15 cellular contexts compared by ENCODE assay signal in the genomic region with DNA sequence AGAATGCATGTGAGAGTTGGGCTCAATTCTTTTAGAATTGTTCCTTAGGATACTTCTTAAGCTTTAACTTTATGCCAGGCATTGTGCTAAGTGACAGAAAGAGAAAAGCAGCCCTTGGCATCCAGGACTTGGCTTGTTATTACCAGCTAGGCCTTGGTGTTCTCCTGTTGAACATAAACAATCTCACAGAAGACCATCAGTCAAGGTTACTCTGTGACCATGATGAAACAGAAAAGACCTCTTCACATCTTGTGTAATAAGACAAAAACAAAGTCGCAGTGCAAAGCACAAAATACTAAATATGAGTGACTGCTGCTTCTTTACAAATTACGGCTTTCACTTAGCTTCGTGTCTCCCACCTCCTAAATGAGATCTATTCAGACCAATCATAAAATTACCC.
DNase-seq lines count a peak whose midpoint lies in the region; ATAC-seq, FAIRE-seq and TF ChIP-seq lines count a peak whose summit lies in the region.
"Had no signal": no experiment of that assay in that cellular context is flagged by ENCODE, and none has a peak within 500 bp of the region (broad histone marks: within the 10 kb centered on the region; RNA-seq: fewer than 3 reads in every experiment).

No MANE protein-coding gene starts in this region.

- H3K9ac ChIP-seq in mammary epithelial cell (ENCODE audit: insufficient read depth, low read length): no peak overlapping the region
- H3K9ac ChIP-seq: BLaER1, GM23248 had no signal

- H3K9me3 Mint-ChIP-seq in activated naive CD4-positive, alpha-beta T cell treated with anti-CD3 and anti-CD28 coated beads, Interleukin-2, amount 50 U/mL, for 24 hours: no peaks in the 10 kb centered on the region
- no peaks in the 10 kb centered on the region for H3K9me3 Mint-ChIP-seq in activated naive CD4-positive, alpha-beta T cell treated with anti-CD3 and anti-CD28 coated beads, Interleukin-2, amount 10 ng/mL, durations not matched to agents 7 days and 5 days
- H3K9me3 Mint-ChIP-seq in activated naive CD4-positive, alpha-beta T cell treated with anti-CD3 and anti-CD28 coated beads, Interleukin-2, amount 50 U/mL, for 72 hours: no peaks in the 10 kb centered on the region
- H3K9me3 Mint-ChIP-seq: CD8-positive, alpha-beta memory T cell had no signal

- H3K27me3 ChIP-seq in mammary epithelial cell (ENCODE audit: insufficient read depth, low read length): no peaks in the 10 kb centered on the region
- no peaks in the 10 kb centered on the region for H3K27me3 ChIP-seq in gastroesophageal sphincter
- H3K27me3 ChIP-seq: BLaER1 had no signal

- H3K4me3 Mint-ChIP-seq in activated naive CD4-positive, alpha-beta T cell treated with anti-CD3 and anti-CD28 coated beads, Interleukin-2, amount 50 U/mL, for 24 hours: no peak overlapping the region
- H3K4me3 Mint-ChIP-seq in activated naive CD4-positive, alpha-beta T cell treated with anti-CD3 and anti-CD28 coated beads, Interleukin-2, amount 10 ng/mL, durations not matched to agents 7 days and 5 days: no peak overlapping the region
- H3K4me3 Mint-ChIP-seq: CD8-positive, alpha-beta memory T cell had no signal

- H3K4me3 ChIP-seq in mammary epithelial cell (replicated peaks in 1 of 3; ENCODE audit: insufficient read depth in 1 of 3, low read depth in 2 of 3, low read length in 3 of 3): no peak overlapping the region
- H3K4me3 ChIP-seq in gastroesophageal sphincter: no peak overlapping the region
- H3K4me3 ChIP-seq: BLaER1, GM23248 had no signal

- TF ChIP-seq POLR2A in gastroesophageal sphincter (IDR thresholded peaks at IDR 0.05): no peak

- no peaks in the 10 kb centered on the region for H3K27me3 Mint-ChIP-seq in activated naive CD4-positive, alpha-beta T cell treated with anti-CD3 and anti-CD28 coated beads, Interleukin-2, amount 50 U/mL, for 24 hours
- no peaks in the 10 kb centered on the region for H3K27me3 Mint-ChIP-seq in activated naive CD4-positive, alpha-beta T cell treated with anti-CD3 and anti-CD28 coated beads, Interleukin-2, amount 10 ng/mL, durations not matched to agents 7 days and 5 days
- H3K27me3 Mint-ChIP-seq: CD8-positive, alpha-beta memory T cell had no signal

- H3K36me3 ChIP-seq in mammary epithelial cell (ENCODE audit: insufficient read depth, low read length) (peaks cover 2% of the 10 kb centered on the region), gastroesophageal sphincter (no peaks in the 10 kb centered on the region)
- H3K36me3 ChIP-seq: BLaER1 had no signal

- H3K9me3 ChIP-seq in mammary epithelial cell (replicated peaks; ENCODE audit: insufficient read depth, low read length): no peaks in the 10 kb centered on the region
- no peaks in the 10 kb centered on the region for H3K9me3 ChIP-seq in gastroesophageal sphincter
- H3K9me3 ChIP-seq: BLaER1 had no signal

- CTCF ChIA-PET in activated naive CD4-positive, alpha-beta T cell treated with anti-CD3 and anti-CD28 coated beads, Interleukin-2, amount 10 ng/mL, durations not matched to agents 7 days and 5 days (lab: Charles Lee): no interaction called here
- CTCF ChIA-PET in mammary epithelial cell (lab: Charles Lee; ENCODE audit: low non-redundant PET): no interaction called here

- no TSS peak for BruUV-seq in mammary epithelial cell (replicated peaks; lab: Mats Ljungman, UMichigan)

- H3K36me3 Mint-ChIP-seq in activated naive CD4-positive, alpha-beta T cell treated with anti-CD3 and anti-CD28 coated beads, Interleukin-2, amount 50 U/mL, for 24 hours: peaks cover 7% of the 10 kb centered on the region
- H3K36me3 Mint-ChIP-seq in activated naive CD4-positive, alpha-beta T cell treated with anti-CD3 and anti-CD28 coated beads, Interleukin-2, amount 10 ng/mL, durations not matched to agents 7 days and 5 days: peaks cover 1% of the 10 kb centered on the region
- no peaks in the 10 kb centered on the region for H3K36me3 Mint-ChIP-seq in activated naive CD4-positive, alpha-beta T cell treated with anti-CD3 and anti-CD28 coated beads, Interleukin-2, amount 50 U/mL, for 72 hours

- DNase-seq in activated naive CD4-positive, alpha-beta T cell treated with anti-CD3 and anti-CD28 coated beads, Interleukin-2, amount 10 ng/mL, durations not matched to agents 7 days and 5 days: no peak
- DNase-seq in mammary epithelial cell (no peak), D721Med (ENCODE audit: insufficient read length, low spot score) (no peak)
- DNase-seq in activated naive CD4-positive, alpha-beta T cell treated with anti-CD3 and anti-CD28 coated beads, Interleukin-2, amount 50 U/mL, for 72 hours (ENCODE audit: low spot score in 2 of 2): no peak
- DNase-seq: AML-193; CD8-positive, alpha-beta memory T cell; DMS 273 treated with DMSO at 0.1 percent for 48 hours; GM23248 had no signal

- 87% methylated on average over 3 of the region's 3 CpGs for whole genome bisulfite sequencing in mammary epithelial cell (ENCODE audit: low coverage, missing lambda C conversion rate)
- WGBS in gastroesophageal sphincter (ENCODE audit: low coverage in 1 of 2), 2 donors: 93% methylated on average over 3 of the region's 3 CpGs; no CpG with 5 or more reads in 1 of the 2 donors

- H3K27ac ChIP-seq in mammary epithelial cell (ENCODE audit: insufficient read depth, low read depth, low read length) (peak overlapping the region; percentile 42), gastroesophageal sphincter (peak overlapping the region in 2 of 4 donors; percentile 23 to 47)
- H3K27ac ChIP-seq: 22Rv1, BLaER1, GM23248 had no signal

- no peaks in the 10 kb centered on the region for H3K79me2 ChIP-seq in mammary epithelial cell (ENCODE audit: insufficient read depth, low read length)

- H3K4me1 ChIP-seq in mammary epithelial cell (ENCODE audit: insufficient read depth, low read length) (peaks cover 32% of the 10 kb centered on the region), gastroesophageal sphincter (peaks cover 0 to 25% (median 4%) of the 10 kb centered on the region in 3 donors)

- no peaks in the 10 kb centered on the region for H4K20me1 ChIP-seq in mammary epithelial cell (ENCODE audit: insufficient read depth, low read length)
- H4K20me1 ChIP-seq: BLaER1 had no signal

- no peak for FAIRE-seq in D721Med (lab: Jason Lieb, UNC)
- FAIRE-seq: H54, HTR-8/SVneo had no signal

- ATAC-seq in gastroesophageal sphincter: peak; percentile 82
- ATAC-seq in HG03571 (IDR thresholded peaks at IDR 0.05; ENCODE audit: unreplicated experiment): no peak
- no peak for ATAC-seq in activated naive CD4-positive, alpha-beta T cell treated with anti-CD3 and anti-CD28 coated beads, Interleukin-2, amount 50 U/mL, for 72 hours

- dilution Hi-C loops in mammary epithelial cell (cut with HindIII; ENCODE audit: low sequenced_read_pairs): no loop called here

- in situ Hi-C loops in mammary epithelial cell (cut with MboI; ENCODE audit: low sequenced_read_pairs in 2 of 2): no loop called here

- TF ChIP-seq EP300 in gastroesophageal sphincter (IDR thresholded peaks at IDR 0.05): no peak

- H3K27ac Mint-ChIP-seq in activated naive CD4-positive, alpha-beta T cell treated with anti-CD3 and anti-CD28 coated beads, Interleukin-2, amount 50 U/mL, for 24 hours: peak overlapping the region; percentile 24
- H3K27ac Mint-ChIP-seq in activated naive CD4-positive, alpha-beta T cell treated with anti-CD3 and anti-CD28 coated beads, Interleukin-2, amount 10 ng/mL, durations not matched to agents 7 days and 5 days: no peak overlapping the region
- no peak overlapping the region for H3K27ac Mint-ChIP-seq in activated naive CD4-positive, alpha-beta T cell treated with anti-CD3 and anti-CD28 coated beads, Interleukin-2, amount 50 U/mL, for 72 hours

- intact Hi-C loops in mammary epithelial cell (cut with micrococcal nuclease): loop anchor here (5.0 kb wide), 2 partner anchors 60 to 80 kb away; no protein-coding TSS in a partner anchor

- H3K4me1 Mint-ChIP-seq in activated naive CD4-positive, alpha-beta T cell treated with anti-CD3 and anti-CD28 coated beads, Interleukin-2, amount 50 U/mL, for 24 hours: peaks cover 8% of the 10 kb centered on the region
- no peaks in the 10 kb centered on the region for H3K4me1 Mint-ChIP-seq in activated naive CD4-positive, alpha-beta T cell treated with anti-CD3 and anti-CD28 coated beads, Interleukin-2, amount 10 ng/mL, durations not matched to agents 7 days and 5 days

- H2AFZ ChIP-seq in mammary epithelial cell (ENCODE audit: low read depth, low read length): no peak overlapping the region
- H2AFZ ChIP-seq: GM23248 had no signal

- TF ChIP-seq CTCF in mammary epithelial cell (conservative IDR thresholded peaks at IDR 0.05 in 1 of 2, IDR thresholded peaks at IDR 0.05 in 1 of 2; ENCODE audit: extremely low read depth in 1 of 2, insufficient read depth in 1 of 2, low read depth in 1 of 2, low read length in 2 of 2) (no peak), gastroesophageal sphincter (IDR thresholded peaks at IDR 0.05) (no peak), D721Med (IDR thresholded peaks at IDR 0.05; ENCODE audit: insufficient read depth, missing control alignments) (no peak)

- H3K4me2 ChIP-seq in mammary epithelial cell (ENCODE audit: insufficient read depth, low read depth, low read length): no peak overlapping the region
- H3K4me2 ChIP-seq: BLaER1 had no signal
